In the genomic region with DNA sequence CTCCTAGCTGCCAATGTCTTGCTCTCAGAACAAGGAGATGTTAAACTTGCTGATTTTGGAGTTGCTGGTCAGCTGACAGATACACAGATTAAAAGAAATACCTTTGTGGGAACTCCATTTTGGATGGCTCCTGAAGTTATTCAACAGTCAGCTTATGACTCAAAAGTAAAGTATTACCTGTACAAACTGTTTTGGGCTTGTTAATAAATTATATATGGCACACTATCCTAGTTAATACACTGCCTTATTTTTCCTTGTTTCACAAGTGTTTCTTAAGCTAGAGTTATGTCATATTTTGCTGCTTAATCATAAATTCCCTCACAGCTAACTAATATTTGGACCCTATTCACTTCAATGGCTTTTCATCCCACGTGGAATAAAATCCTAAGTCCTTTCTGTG, we compare ENCODE assay signal across 31 cellular contexts. TPM values are rescaled to one million over a fixed set of nuclear protein-coding genes. Genes with fewer than 3 reads are reported as not detected.
"Had no signal": no experiment of that assay in that cellular context is flagged by ENCODE, and none has a peak within 500 bp of the region (broad histone marks: within the 10 kb centered on the region; RNA-seq: fewer than 3 reads in every experiment).

No MANE protein-coding gene starts in this region.

- H3K4me3 Mint-ChIP-seq: activated CD4-positive, alpha-beta T cell treated with anti-CD3 and anti-CD28 coated beads, Interleukin-2, amount 10 ng/mL, durations not matched to agents 7 days and 5 days; activated CD8-positive, alpha-beta T cell treated with anti-CD3 and anti-CD28 coated beads for 36 hours; activated T-cell treated with anti-CD3 and anti-CD28 coated beads, Interleukin-2, amount 50 U/mL, for 72 hours; brain; naive thymus-derived CD4-positive, alpha-beta T cell; neural crest cell; WTC11 had no signal

- H3K27ac ChIP-seq: esophagus squamous epithelium, gastrocnemius medialis, suprapubic skin, tibial artery had no signal

- ATAC-seq: activated CD8-positive, alpha-beta T cell treated with anti-CD3 and anti-CD28 coated beads for 36 hours; activated naive CD4-positive, alpha-beta T cell treated with anti-CD3 and anti-CD28 coated beads, Interleukin-2, amount 50 U/mL, for 72 hours; activated T-cell treated with anti-CD3 and anti-CD28 coated beads, Interleukin-2, amount 50 U/mL, for 72 hours; gastrocnemius medialis; left colon; naive thymus-derived CD4-positive, alpha-beta T cell; right cardiac atrium; SK-N-SH treated with all-trans-retinoic acid at 6 μM for 48 hours; WTC11 had no signal

- H3K9me3 ChIP-seq: esophagus squamous epithelium, gastrocnemius medialis, suprapubic skin, tibial artery had no signal

- H3K27me3 Mint-ChIP-seq: activated CD4-positive, alpha-beta T cell treated with anti-CD3 and anti-CD28 coated beads, Interleukin-2, amount 10 ng/mL, durations not matched to agents 7 days and 5 days; activated CD8-positive, alpha-beta T cell treated with anti-CD3 and anti-CD28 coated beads for 36 hours; brain; naive thymus-derived CD4-positive, alpha-beta T cell had no signal

- H3K36me3 Mint-ChIP-seq: activated naive CD4-positive, alpha-beta T cell treated with anti-CD3 and anti-CD28 coated beads, Interleukin-2, amount 50 U/mL, for 72 hours had no signal

- H3K4me3 ChIP-seq: esophagus squamous epithelium, gastrocnemius medialis, suprapubic skin, tibial artery had no signal

- H3K4me1 Mint-ChIP-seq: activated CD4-positive, alpha-beta T cell treated with anti-CD3 and anti-CD28 coated beads, Interleukin-2, amount 10 ng/mL, durations not matched to agents 7 days and 5 days; neural crest cell; WTC11 had no signal

- H3K9me3 Mint-ChIP-seq: activated CD4-positive, alpha-beta T cell treated with anti-CD3 and anti-CD28 coated beads, Interleukin-2, amount 10 ng/mL, durations not matched to agents 7 days and 5 days; activated CD8-positive, alpha-beta T cell treated with anti-CD3 and anti-CD28 coated beads for 36 hours; activated naive CD4-positive, alpha-beta T cell treated with anti-CD3 and anti-CD28 coated beads, Interleukin-2, amount 50 U/mL, for 72 hours; activated T-cell treated with anti-CD3 and anti-CD28 coated beads, Interleukin-2, amount 50 U/mL, for 72 hours; brain; naive thymus-derived CD4-positive, alpha-beta T cell; neural crest cell; WTC11 had no signal

- H3K4me1 ChIP-seq: esophagus squamous epithelium, gastrocnemius medialis, suprapubic skin, tibial artery had no signal

- FAIRE-seq: endothelial cell of umbilical vein, urothelium cell line had no signal

- DNase-seq: activated CD4-positive, alpha-beta T cell treated with anti-CD3 and anti-CD28 coated beads for 1 hour; activated CD4-positive, alpha-beta T cell treated with anti-CD3 and anti-CD28 coated beads, Interleukin-2, amount 10 ng/mL, durations not matched to agents 7 days and 5 days; activated CD8-positive, alpha-beta T cell treated with anti-CD3 and anti-CD28 coated beads for 36 hours; activated naive CD4-positive, alpha-beta T cell; activated T-cell treated with anti-CD3 and anti-CD28 coated beads for 4 hours; activated T-cell treated with anti-CD3 and anti-CD28 coated beads, Interleukin-2, amount 50 U/mL, for 72 hours; anterior cingulate cortex; central memory CD4-positive, alpha-beta T cell; esophagus squamous epithelium; gastrocnemius medialis; glutamatergic neuron; islet precursor cell; left colon; midbrain; naive thymus-derived CD4-positive, alpha-beta T cell; nucleus accumbens; right cardiac atrium; stimulated activated CD4-positive, alpha-beta T cell treated with anti-CD3 and anti-CD28 coated beads, Interleukin-15, amount 100 ng/mL, for 24 hours; stimulated activated CD4-positive, alpha-beta T cell treated with anti-CD3 and anti-CD28 coated beads, Interleukin-2, amount 100 ng/mL, for 24 hours; stimulated activated naive CD4-positive, alpha-beta T cell; T-helper 2 cell; tibial artery had no signal

- H3K27me3 ChIP-seq: suprapubic skin, tibial artery had no signal

- H3K27ac Mint-ChIP-seq: activated CD4-positive, alpha-beta T cell treated with anti-CD3 and anti-CD28 coated beads, Interleukin-2, amount 10 ng/mL, durations not matched to agents 7 days and 5 days; activated CD8-positive, alpha-beta T cell treated with anti-CD3 and anti-CD28 coated beads for 36 hours; activated naive CD4-positive, alpha-beta T cell treated with anti-CD3 and anti-CD28 coated beads, Interleukin-2, amount 50 U/mL, for 72 hours; activated T-cell treated with anti-CD3 and anti-CD28 coated beads, Interleukin-2, amount 50 U/mL, for 72 hours; brain; naive thymus-derived CD4-positive, alpha-beta T cell; WTC11 had no signal

- H3K36me3 ChIP-seq: gastrocnemius medialis, suprapubic skin, tibial artery had no signal

RNA-seq across cellular contexts. Expression of a gene that starts 59.4 kb away (rescaled TPM):
- total RNA-seq: activated CD4-positive, alpha-beta T cell treated with anti-CD3 and anti-CD28 coated beads, Interleukin-2, amount 10 ng/mL, durations not matched to agents 7 days and 5 days; activated CD8-positive, alpha-beta T cell treated with anti-CD3 and anti-CD28 coated beads for 36 hours; activated naive CD4-positive, alpha-beta T cell treated with anti-CD3 and anti-CD28 coated beads, Interleukin-2, amount 50 U/mL, for 72 hours; activated T-cell treated with anti-CD3 and anti-CD28 coated beads, Interleukin-2, amount 50 U/mL, for 72 hours; endothelial cell of umbilical vein; esophagus squamous epithelium; gastrocnemius medialis; left colon; naive thymus-derived CD4-positive, alpha-beta T cell; pulmonary artery endothelial cell; right cardiac atrium; WTC11 had no signal
- polyA plus RNA-seq: endothelial cell of umbilical vein; naive thymus-derived CD4-positive, alpha-beta T cell had no signal
